In the genomic region with DNA sequence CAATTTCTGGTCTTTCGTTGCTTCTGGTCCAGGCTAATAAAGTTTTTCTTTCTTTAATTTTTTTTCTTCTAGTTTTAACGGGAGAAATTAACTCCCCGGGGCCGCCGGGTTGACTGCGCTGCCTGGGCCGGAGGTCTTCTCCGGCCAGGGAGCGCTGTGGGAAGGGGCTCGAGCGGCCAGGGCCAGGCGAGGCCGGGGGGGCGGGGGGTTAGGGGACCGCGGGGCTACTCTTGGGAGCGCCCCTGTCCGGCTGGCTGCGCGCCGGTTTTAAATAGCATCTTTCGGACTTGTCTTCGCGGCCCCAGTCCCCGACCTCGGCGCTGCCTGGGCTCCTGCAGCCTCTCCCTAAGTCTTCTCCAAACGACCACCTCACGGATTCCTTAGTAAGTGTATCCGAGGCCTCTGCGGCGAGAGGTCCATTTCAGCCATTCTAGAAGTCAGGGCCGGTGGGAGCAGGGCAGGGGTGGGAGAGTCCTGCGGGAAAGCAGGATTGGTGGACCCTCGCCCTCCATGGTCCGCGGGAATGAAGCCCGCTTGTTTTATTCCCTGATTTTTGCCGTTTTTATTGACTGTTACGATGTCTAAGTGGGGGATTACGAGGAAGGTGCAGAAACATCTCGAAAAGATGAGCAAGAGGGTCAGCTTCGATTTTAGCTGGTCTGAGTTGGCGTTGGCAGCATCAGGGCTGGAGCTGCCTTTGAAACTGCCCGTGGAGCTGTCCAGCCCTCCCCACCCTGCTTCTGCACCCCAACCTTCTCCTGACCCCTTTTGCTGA, we compare ENCODE assay signal across 8 cellular contexts. TPM values are rescaled to one million over a fixed set of nuclear protein-coding genes. Genes with fewer than 3 reads are reported as not detected.
DNase-seq lines count a peak whose midpoint lies in the region; ATAC-seq, FAIRE-seq and TF ChIP-seq lines count a peak whose summit lies in the region.

No MANE protein-coding gene starts in this region.

- H3K4me1 ChIP-seq in HepG2 (ENCODE audit: insufficient read depth, low read length), result peaks cover 47% of the 10 kb centered on the region

- no peaks in the 10 kb centered on the region for H3K9me3 ChIP-seq in HepG2 (ENCODE audit: low read length)

- H3K27me3 Mint-ChIP-seq in T-helper 1 cell treated with Interleukin-12 subunit alpha and Interleukin-12 subunit beta and Interleukin-4 antibody, amounts not matched to agents 30 μg/mL and 1 μg/mL, for 36 hours (ENCODE audit: low read depth), result peaks cover 18% of the 10 kb centered on the region

- TF ChIP-seq RAD21 in HepG2 (CRISPR knock-in tag; IDR thresholded peaks at IDR 0.05), result no peak

- H4K20me1 ChIP-seq in HepG2 (ENCODE audit: insufficient read depth, low read length), result no peaks in the 10 kb centered on the region

- DNase-seq in GM03348 (ENCODE audit: low spot score) (peak; percentile 54), HTR-8/SVneo (ENCODE audit: insufficient read length, low spot score) (peak; percentile 13), coronary artery (ENCODE audit: low spot score) (peak; percentile 78), HepG2 (ENCODE audit: low spot score) (peak; percentile 12)
- DNase-seq in stimulated activated CD4-positive, alpha-beta T cell treated with anti-CD3 and anti-CD28 coated beads, TNF-alpha, amount 100 ng/mL, for 24 hours (ENCODE audit: low read depth in 3 of 3), result peak in 2 of 3 experiments; percentile 2 to 7
- DNase-seq in activated effector memory CD4-positive, alpha-beta T cell treated with Interleukin-2 at 50 U/mL for 16 hours, result no peak

- H3K4me3 ChIP-seq in coronary artery (peak overlapping the region; percentile 89), HepG2 (replicated peaks in 1 of 3; ENCODE audit: insufficient read depth in 1 of 3, low read depth in 2 of 3, low read length in 3 of 3) (peak overlapping the region; percentile 66 to 88 (median 85))

- under 1% methylated on average over 40 of the region's 45 CpGs for WGBS in HepG2 (ENCODE audit: low lambda C conversion rate)

- ATAC-seq in GM21576 (IDR thresholded peaks at IDR 0.05; ENCODE audit: unreplicated experiment) (peak; percentile 21), HepG2 (peak; percentile 29)

- intact Hi-C loops in HepG2 (cut with micrococcal nuclease; ENCODE audit: unreplicated experiment), result loop anchor here (1.0 kb wide), 2 partner anchors 24 to 34 kb away; a partner anchor contains a TSS

- H3K27ac ChIP-seq in coronary artery, result peak overlapping the region; percentile 75 to 80
- H3K27ac ChIP-seq in HepG2 (ENCODE audit: extremely low read length, insufficient read depth, low read length), result peak overlapping the region; percentile 99

- no peaks in the 10 kb centered on the region for H3K9me3 Mint-ChIP-seq in T-helper 1 cell treated with Interleukin-12 subunit alpha and Interleukin-12 subunit beta and Interleukin-4 antibody, amounts not matched to agents 30 μg/mL and 1 μg/mL, for 36 hours

- H3K4me1 Mint-ChIP-seq in T-helper 1 cell treated with Interleukin-12 subunit alpha and Interleukin-12 subunit beta and Interleukin-4 antibody, amounts not matched to agents 30 μg/mL and 1 μg/mL, for 36 hours (ENCODE audit: low read depth), result peaks cover 27% of the 10 kb centered on the region

- POLR2A ChIA-PET in HepG2 (lab: Yijun Ruan, JAX), result interaction anchor here (0.6 to 2.8 kb wide), 15 partner anchors 10 to 109 kb away, joined by 3 to 85 read pairs (median 5); a partner anchor contains a TSS

- TF ChIP-seq EP300 in HepG2 (IDR thresholded peaks at IDR 0.05; ENCODE audit: low read depth in 2 of 2, low read length in 2 of 2), result no peak
- no peak for TF ChIP-seq EP300 in HepG2 (CRISPR knock-in tag; IDR thresholded peaks at IDR 0.05; ENCODE audit: borderline replicate concordance)

- no peak; a peak in 1 of 4 replicates for TF ChIP-seq POLR2A in HepG2 (IDR thresholded peaks at IDR 0.05; ENCODE audit: insufficient read depth in 1 of 2, low read depth in 2 of 2, low read length in 2 of 2)

- peak overlapping the region; percentile 88 for H3K27ac Mint-ChIP-seq in T-helper 1 cell treated with Interleukin-12 subunit alpha and Interleukin-12 subunit beta and Interleukin-4 antibody, amounts not matched to agents 30 μg/mL and 1 μg/mL, for 36 hours

- TF ChIP-seq CTCF in coronary artery (IDR thresholded peaks at IDR 0.05) (no peak), HepG2 (CRISPR knock-in tag; IDR thresholded peaks at IDR 0.05) (no peak)

- H3K79me2 ChIP-seq in HepG2 (ENCODE audit: insufficient read depth, low read length), result peaks cover 49% of the 10 kb centered on the region

- in situ Hi-C loops in HepG2 (cut with HindIII; ENCODE audit: extremely low pct_ligation_motif_present, low pct_unique_long_range_greater_than_20kb), result no loop called here

- no peak for FAIRE-seq in HTR-8/SVneo (lab: Jason Lieb, UNC)
- FAIRE-seq in HepG2 (lab: Jason Lieb, UNC), result no peak

- H3K9ac ChIP-seq in HepG2 (ENCODE audit: insufficient read depth, low read depth, low read length), result peak overlapping the region; percentile 94

- peak overlapping the region; percentile 91 for H3K4me2 ChIP-seq in HepG2 (ENCODE audit: low read depth, low read length)

- no TSS peak for BruUV-seq in HepG2 (replicated peaks; lab: Mats Ljungman, UMichigan)

- peak overlapping the region; percentile 93 for H3K4me3 Mint-ChIP-seq in T-helper 1 cell treated with Interleukin-12 subunit alpha and Interleukin-12 subunit beta and Interleukin-4 antibody, amounts not matched to agents 30 μg/mL and 1 μg/mL, for 36 hours

- no peaks in the 10 kb centered on the region; a peak in 1 of 5 replicates for H3K27me3 ChIP-seq in HepG2 (ENCODE audit: control insufficient read depth in 1 of 2, insufficient read depth in 2 of 2, low read length in 2 of 2)

- peaks cover 34% of the 10 kb centered on the region for H3K36me3 Mint-ChIP-seq in T-helper 1 cell treated with Interleukin-12 subunit alpha and Interleukin-12 subunit beta and Interleukin-4 antibody, amounts not matched to agents 30 μg/mL and 1 μg/mL, for 36 hours (ENCODE audit: low read depth)

- no peak overlapping the region for H2AFZ ChIP-seq in HepG2 (ENCODE audit: low read length)

- H3K36me3 ChIP-seq in HepG2 (replicated peaks in 1 of 2; ENCODE audit: control insufficient read depth in 1 of 2, insufficient read depth in 2 of 2, low read length in 2 of 2), result peaks cover 0 to 10% of the 10 kb centered on the region in 2 experiments; a peak in 1 of 5 replicates

- CTCF ChIA-PET in HepG2 (lab: Yijun Ruan, JAX; ENCODE audit: low intra/inter-chr PET ratio, low total read pairs), result no interaction called here

TF ChIP-seq in HepG2, 621 proteins besides CTCF, POLR2A, EP300 and RAD21 (continues in another document):
- no peak for TF ChIP-seq ZNF546 (CRISPR knock-in tag; conservative IDR thresholded peaks at IDR 0.05)
- TF ChIP-seq BHLHE40 (IDR thresholded peaks at IDR 0.05; ENCODE audit: low read length), result no peak

RNA-seq across cellular contexts. Expression of a gene that starts 0.5 kb away (rescaled TPM):
- total RNA-seq in HepG2 (2016; rRNA removed; fragmentation: Illumina TruSeq; extraction: Trizol), result 68.7 and 70.9 TPM in 2 replicates
- 31.3 and 38.5 TPM in 2 replicates for total RNA-seq in HepG2 (2016; cell fraction: cytosol; rRNA removed; fragmentation: Illumina TruSeq; extraction: Trizol; ENCODE audit: low read depth)
- total RNA-seq in HepG2 (2016; cell fraction: insoluble cytoplasmic fraction; rRNA removed; fragmentation: Illumina TruSeq; extraction: Trizol), result 64.2 and 75.5 TPM in 2 replicates
- 23.9 and 24.4 TPM in 2 replicates for total RNA-seq in HepG2 (2016; cell fraction: membrane; rRNA removed; fragmentation: Illumina TruSeq; extraction: Trizol)
- 135 and 151 TPM in 2 replicates for total RNA-seq in HepG2 (2016; cell fraction: nucleus; rRNA removed; fragmentation: Illumina TruSeq; extraction: Trizol)
- polyA plus RNA-seq in HepG2 (2011; rRNA removed), result 17.2 and 18.9 TPM in 2 replicates
- polyA plus RNA-seq in HepG2 (2011; cell fraction: cytosol; rRNA removed), result 7.8 and 12.6 TPM in 2 replicates
- 14.0 and 22.1 TPM in 2 replicates for polyA plus RNA-seq in HepG2 (2011; cell fraction: nucleus; rRNA removed)
- polyA plus RNA-seq in HepG2 (2012), result 21.4 and 24.8 TPM in 2 replicates
- polyA plus RNA-seq in HepG2 (2016; cell fraction: cytosol; fragmentation: Illumina TruSeq; extraction: Trizol; ENCODE audit: low read depth), result 4.1 and 4.2 TPM in 2 replicates
- polyA plus RNA-seq in HepG2 (2016; cell fraction: insoluble cytoplasmic fraction; fragmentation: Illumina TruSeq; extraction: Trizol; ENCODE audit: low read depth), result 59.1 and 71.5 TPM in 2 replicates
- 7.1 and 7.7 TPM in 2 replicates for polyA plus RNA-seq in HepG2 (2016; cell fraction: membrane; fragmentation: Illumina TruSeq; extraction: Trizol; ENCODE audit: low read depth)
- polyA plus RNA-seq in HepG2 (2016; cell fraction: nucleus; fragmentation: Illumina TruSeq; extraction: Trizol; ENCODE audit: insufficient read depth, low read depth), result 57.6 and 63.1 TPM in 2 replicates
- polyA minus RNA-seq in HepG2 (2011; rRNA and poly(A)+ RNA removed; ENCODE audit: low replicate concordance), result 12.5 and 23.0 TPM in 2 replicates
- polyA minus RNA-seq in HepG2 (2011; cell fraction: cytosol; rRNA and poly(A)+ RNA removed), result 10.9 and 16.9 TPM in 2 replicates
- polyA minus RNA-seq in HepG2 (2011; cell fraction: nucleus; rRNA and poly(A)+ RNA removed), result 221 and 230 TPM in 2 replicates
